8 cellular contexts compared by ENCODE assay signal in the genomic region with DNA sequence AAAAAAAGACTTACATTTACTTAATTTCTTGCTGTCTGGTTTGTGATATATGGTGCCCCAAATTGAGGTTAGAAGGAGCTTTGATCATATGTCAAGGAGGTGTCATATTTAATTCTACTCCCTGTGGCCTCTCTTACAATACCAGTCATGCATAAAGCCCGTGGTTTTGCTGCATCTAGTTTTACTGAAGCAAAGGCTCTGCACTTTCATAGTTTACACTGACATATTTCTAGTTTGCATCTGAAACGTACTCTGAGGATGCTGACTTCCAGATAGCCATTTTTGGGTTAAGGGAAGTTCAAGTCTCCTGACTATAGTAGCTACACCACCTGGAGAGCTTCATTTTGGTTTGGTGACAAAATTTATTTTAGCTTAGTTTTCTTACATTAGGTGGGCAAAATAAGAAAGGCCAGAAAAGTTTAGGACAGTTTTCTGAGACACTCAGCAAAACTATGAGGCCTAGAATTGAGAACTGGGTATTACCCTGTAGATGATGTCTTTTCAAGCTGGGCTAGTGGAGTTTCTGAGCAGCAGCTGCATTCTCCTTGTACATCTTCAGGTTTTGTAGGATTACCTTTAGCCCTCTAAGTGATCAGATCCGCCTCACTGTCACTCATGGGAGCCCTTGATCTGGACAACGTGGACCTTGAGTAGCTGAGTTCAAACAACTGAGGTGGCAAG.
DNase-seq lines count a peak whose midpoint lies in the region; ATAC-seq and TF ChIP-seq lines count a peak whose summit lies in the region.
"Not testable (repeated sequence)": the region's sequence is repeated elsewhere in the genome, so short reads cannot be mapped to it uniquely, and the experiment has no call there.

No MANE protein-coding gene starts in this region.

- not testable (repeated sequence) for H3K27ac Mint-ChIP-seq in stimulated activated naive CD8-positive, alpha-beta T cell treated with anti-CD3 and anti-CD28 coated beads, Interleukin-15, amount 100 ng/mL, for 72 hours

- peak overlapping the region; percentile 63 for H3K27ac ChIP-seq in SU-DHL-6 (ENCODE audit: low read depth, low read length)

- H3K4me3 Mint-ChIP-seq in stimulated activated naive CD8-positive, alpha-beta T cell treated with anti-CD3 and anti-CD28 coated beads, Interleukin-15, amount 100 ng/mL, for 72 hours = not testable (repeated sequence)

- not testable (repeated sequence) for H3F3A ChIP-seq in SU-DHL-6 (ENCODE audit: insufficient read depth)

- H3K4me2 ChIP-seq in SU-DHL-6 (ENCODE audit: low read depth, low read length, poor library complexity, severe bottlenecking) = not testable (repeated sequence)

- not testable (repeated sequence) for H3K79me2 ChIP-seq in SU-DHL-6 (ENCODE audit: insufficient read depth, low read length)

- not testable (repeated sequence) for TF ChIP-seq CTCF in SU-DHL-6 (IDR thresholded peaks at IDR 0.05; ENCODE audit: insufficient read depth, low read length, poor library complexity, severe bottlenecking); choroid plexus epithelial cell (conservative IDR thresholded peaks at IDR 0.05; ENCODE audit: low read depth, low read length)

- not testable (repeated sequence) for H4K20me1 ChIP-seq in SU-DHL-6 (ENCODE audit: low read depth, low read length)

- not testable (repeated sequence) for H3K9me2 ChIP-seq in SU-DHL-6 (replicated peaks; ENCODE audit: insufficient read depth, low read length)

- not testable (repeated sequence) for H3K4me3 ChIP-seq in SU-DHL-6 (ENCODE audit: insufficient read depth, low read length, poor library complexity, severe bottlenecking); choroid plexus epithelial cell (ENCODE audit: low read depth, low read length)

- H3K9me3 Mint-ChIP-seq in stimulated activated naive CD8-positive, alpha-beta T cell treated with anti-CD3 and anti-CD28 coated beads, Interleukin-15, amount 100 ng/mL, for 72 hours = not testable (repeated sequence)

- not testable (repeated sequence) for H2AFZ ChIP-seq in SU-DHL-6 (ENCODE audit: low read depth, low read length, severe bottlenecking)

- not testable (repeated sequence) for H3K4me1 Mint-ChIP-seq in stimulated activated naive CD8-positive, alpha-beta T cell treated with anti-CD3 and anti-CD28 coated beads, Interleukin-15, amount 100 ng/mL, for 72 hours

- not testable (repeated sequence) for H3K27me3 Mint-ChIP-seq in stimulated activated naive CD8-positive, alpha-beta T cell treated with anti-CD3 and anti-CD28 coated beads, Interleukin-15, amount 100 ng/mL, for 72 hours

- not testable (repeated sequence) for H3K27me3 ChIP-seq in SU-DHL-6 (ENCODE audit: low read length)

- DNase-seq in choroid plexus epithelial cell (ENCODE audit: low read depth) = peak; percentile 0
- DNase-seq in stimulated activated naive CD8-positive, alpha-beta T cell treated with anti-CD3 and anti-CD28 coated beads, Interleukin-15, amount 100 ng/mL, for 72 hours = not testable (repeated sequence)

- H3K9me3 ChIP-seq in SU-DHL-6 (ENCODE audit: insufficient read depth, low read length) = not testable (repeated sequence)

- not testable (repeated sequence) for H3K9ac ChIP-seq in SU-DHL-6 (ENCODE audit: low read length)

- H3K36me3 ChIP-seq in SU-DHL-6 (ENCODE audit: low read length) = not testable (repeated sequence)

- ATAC-seq in GM18519 (IDR thresholded peaks at IDR 0.05; ENCODE audit: low FRiP score, unreplicated experiment) (peak; percentile 75), GM19455 (IDR thresholded peaks at IDR 0.05; ENCODE audit: unreplicated experiment) (peak; percentile 64), GM21825 (IDR thresholded peaks at IDR 0.05; ENCODE audit: unreplicated experiment) (peak; percentile 68), HG03045 (IDR thresholded peaks at IDR 0.05; ENCODE audit: unreplicated experiment) (peak; percentile 52), HG03565 (IDR thresholded peaks at IDR 0.05; ENCODE audit: unreplicated experiment) (peak; percentile 80)
- peak; percentile 77 for ATAC-seq in stimulated activated naive CD8-positive, alpha-beta T cell treated with anti-CD3 and anti-CD28 coated beads, Interleukin-15, amount 100 ng/mL, for 72 hours
